2 cellular contexts compared by ENCODE assay signal in the genomic region with DNA sequence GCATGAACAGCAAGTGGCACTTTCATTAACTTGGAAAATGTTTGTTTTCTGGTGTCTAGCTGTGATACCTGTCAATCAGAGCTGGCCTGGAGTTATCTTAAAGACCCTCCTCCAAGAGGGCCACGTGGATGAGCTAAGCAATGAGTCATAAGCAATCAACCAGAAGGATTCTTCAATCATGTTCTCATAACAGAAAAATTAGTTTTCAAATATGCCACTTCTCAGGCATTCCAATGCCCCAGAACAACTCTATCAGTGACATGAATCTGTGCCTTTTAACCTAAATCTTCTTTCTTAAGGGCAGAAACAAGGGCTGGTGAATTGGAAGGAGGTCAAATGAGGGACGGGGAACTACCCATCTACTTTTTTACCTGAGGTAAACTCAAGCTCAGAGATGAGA.
TF ChIP-seq lines count a peak whose summit lies in the region.

No MANE protein-coding gene starts in this region.

TF ChIP-seq in IMR-90, 13 proteins besides CTCF, POLR2A, EP300 and RAD21 (continued from another document):
- TF ChIP-seq, protein P1, sequence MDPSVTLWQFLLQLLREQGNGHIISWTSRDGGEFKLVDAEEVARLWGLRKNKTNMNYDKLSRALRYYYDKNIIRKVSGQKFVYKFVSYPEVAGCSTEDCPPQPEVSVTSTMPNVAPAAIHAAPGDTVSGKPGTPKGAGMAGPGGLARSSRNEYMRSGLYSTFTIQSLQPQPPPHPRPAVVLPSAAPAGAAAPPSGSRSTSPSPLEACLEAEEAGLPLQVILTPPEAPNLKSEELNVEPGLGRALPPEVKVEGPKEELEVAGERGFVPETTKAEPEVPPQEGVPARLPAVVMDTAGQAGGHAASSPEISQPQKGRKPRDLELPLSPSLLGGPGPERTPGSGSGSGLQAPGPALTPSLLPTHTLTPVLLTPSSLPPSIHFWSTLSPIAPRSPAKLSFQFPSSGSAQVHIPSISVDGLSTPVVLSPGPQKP (IDR thresholded peaks at IDR 0.05; ENCODE audit: borderline replicate concordance, low read depth, low read length): no peak
- no peak for TF ChIP-seq CHD1 (IDR thresholded peaks at IDR 0.05; ENCODE audit: low read depth, low read length)
- TF ChIP-seq, protein P2, sequence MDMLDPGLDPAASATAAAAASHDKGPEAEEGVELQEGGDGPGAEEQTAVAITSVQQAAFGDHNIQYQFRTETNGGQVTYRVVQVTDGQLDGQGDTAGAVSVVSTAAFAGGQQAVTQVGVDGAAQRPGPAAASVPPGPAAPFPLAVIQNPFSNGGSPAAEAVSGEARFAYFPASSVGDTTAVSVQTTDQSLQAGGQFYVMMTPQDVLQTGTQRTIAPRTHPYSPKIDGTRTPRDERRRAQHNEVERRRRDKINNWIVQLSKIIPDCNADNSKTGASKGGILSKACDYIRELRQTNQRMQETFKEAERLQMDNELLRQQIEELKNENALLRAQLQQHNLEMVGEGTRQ (IDR thresholded peaks at IDR 0.05; ENCODE audit: low read depth, low read length): no peak
- TF ChIP-seq RFX5 (IDR thresholded peaks at IDR 0.05; ENCODE audit: low read depth, low read length): no peak
- TF ChIP-seq FOS (IDR thresholded peaks at IDR 0.05; ENCODE audit: low read depth, low read length): no peak
- TF ChIP-seq CEBPB (IDR thresholded peaks at IDR 0.05; ENCODE audit: low read depth, low read length): no peak
- no peak for TF ChIP-seq SMC3 (IDR thresholded peaks at IDR 0.05; ENCODE audit: low read depth, low read length)
- no peak for TF ChIP-seq MXI1 (IDR thresholded peaks at IDR 0.05; ENCODE audit: borderline replicate concordance, low read depth, low read length)

TF ChIP-seq in GM12878, 131 proteins besides CTCF, POLR2A, EP300 and RAD21 (continued from another document):
- TF ChIP-seq, protein P3, sequence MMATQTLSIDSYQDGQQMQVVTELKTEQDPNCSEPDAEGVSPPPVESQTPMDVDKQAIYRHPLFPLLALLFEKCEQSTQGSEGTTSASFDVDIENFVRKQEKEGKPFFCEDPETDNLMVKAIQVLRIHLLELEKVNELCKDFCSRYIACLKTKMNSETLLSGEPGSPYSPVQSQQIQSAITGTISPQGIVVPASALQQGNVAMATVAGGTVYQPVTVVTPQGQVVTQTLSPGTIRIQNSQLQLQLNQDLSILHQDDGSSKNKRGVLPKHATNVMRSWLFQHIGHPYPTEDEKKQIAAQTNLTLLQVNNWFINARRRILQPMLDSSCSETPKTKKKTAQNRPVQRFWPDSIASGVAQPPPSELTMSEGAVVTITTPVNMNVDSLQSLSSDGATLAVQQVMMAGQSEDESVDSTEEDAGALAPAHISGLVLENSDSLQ (IDR thresholded peaks at IDR 0.05): 0 out of 2 replicates have a peak, but pooled peaks have one; percentile 27
- no peak for TF ChIP-seq KDM1A (IDR thresholded peaks at IDR 0.05; ENCODE audit: borderline replicate concordance)
- TF ChIP-seq, protein P4, sequence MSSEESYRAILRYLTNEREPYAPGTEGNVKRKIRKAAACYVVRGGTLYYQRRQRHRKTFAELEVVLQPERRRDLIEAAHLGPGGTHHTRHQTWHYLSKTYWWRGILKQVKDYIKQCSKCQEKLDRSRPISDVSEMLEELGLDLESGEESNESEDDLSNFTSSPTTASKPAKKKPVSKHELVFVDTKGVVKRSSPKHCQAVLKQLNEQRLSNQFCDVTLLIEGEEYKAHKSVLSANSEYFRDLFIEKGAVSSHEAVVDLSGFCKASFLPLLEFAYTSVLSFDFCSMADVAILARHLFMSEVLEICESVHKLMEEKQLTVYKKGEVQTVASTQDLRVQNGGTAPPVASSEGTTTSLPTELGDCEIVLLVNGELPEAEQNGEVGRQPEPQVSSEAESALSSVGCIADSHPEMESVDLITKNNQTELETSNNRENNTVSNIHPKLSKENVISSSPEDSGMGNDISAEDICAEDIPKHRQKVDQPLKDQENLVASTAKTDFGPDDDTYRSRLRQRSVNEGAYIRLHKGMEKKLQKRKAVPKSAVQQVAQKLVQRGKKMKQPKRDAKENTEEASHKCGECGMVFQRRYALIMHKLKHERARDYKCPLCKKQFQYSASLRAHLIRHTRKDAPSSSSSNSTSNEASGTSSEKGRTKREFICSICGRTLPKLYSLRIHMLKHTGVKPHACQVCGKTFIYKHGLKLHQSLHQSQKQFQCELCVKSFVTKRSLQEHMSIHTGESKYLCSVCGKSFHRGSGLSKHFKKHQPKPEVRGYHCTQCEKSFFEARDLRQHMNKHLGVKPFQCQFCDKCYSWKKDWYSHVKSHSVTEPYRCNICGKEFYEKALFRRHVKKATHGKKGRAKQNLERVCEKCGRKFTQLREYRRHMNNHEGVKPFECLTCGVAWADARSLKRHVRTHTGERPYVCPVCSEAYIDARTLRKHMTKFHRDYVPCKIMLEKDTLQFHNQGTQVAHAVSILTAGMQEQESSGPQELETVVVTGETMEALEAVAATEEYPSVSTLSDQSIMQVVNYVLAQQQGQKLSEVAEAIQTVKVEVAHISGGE (CRISPR knock-in tag; IDR thresholded peaks at IDR 0.05): no peak
